Comparison of ENCODE assay signal across 21 cellular contexts in the genomic region with DNA sequence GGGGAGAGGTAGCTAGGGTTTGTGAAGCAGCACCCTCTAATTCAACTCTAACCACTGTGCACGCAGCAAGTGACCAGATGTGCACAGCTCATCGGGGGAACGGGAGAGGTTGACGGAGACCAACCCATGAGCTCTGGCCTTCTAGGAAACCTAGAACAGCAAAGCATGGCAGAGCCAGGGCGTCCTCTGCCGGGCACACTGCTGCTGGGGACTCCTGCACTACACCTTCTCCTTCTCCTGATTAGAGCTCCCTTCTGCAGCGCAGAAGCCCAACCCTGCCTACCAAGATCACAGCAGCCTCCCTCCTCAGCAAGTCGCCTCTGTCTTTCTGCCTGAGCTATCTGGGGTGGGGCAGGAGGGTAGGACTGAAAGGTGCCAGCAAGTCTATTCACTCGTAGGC.
DNase-seq lines count a peak whose midpoint lies in the region; ATAC-seq, FAIRE-seq and TF ChIP-seq lines count a peak whose summit lies in the region.
"Had no signal": no experiment of that assay in that cellular context is flagged by ENCODE, and none has a peak within 500 bp of the region (broad histone marks: within the 10 kb centered on the region; RNA-seq: fewer than 3 reads in every experiment).

No MANE protein-coding gene starts in this region.

- TF ChIP-seq RAD21 in HepG2 (CRISPR knock-in tag; IDR thresholded peaks at IDR 0.05) = no peak

- ATAC-seq in HepG2 (no peak; the same call in 1 of the 3 replicates), right lobe of liver (no peak), Panc1 (peak; percentile 71; the same call in 1 of the 2 replicates)
- ATAC-seq: GM23338 had no signal

- no peak for DNase-seq in HepG2 (ENCODE audit: low spot score)
- no peak for DNase-seq in right lobe of liver
- no peak for DNase-seq in Panc1 (ENCODE audit: low read depth, low spot score)
- DNase-seq in head of caudate nucleus = peak in 36 of 42 donors; percentile 13 to 83 (median 49)
- no peak for DNase-seq in SW 1271 (lab: John Stamatoyannopoulos, UW)
- DNase-seq in NCI-H1048 (lab: John Stamatoyannopoulos, UW) = no peak
- DNase-seq in adrenal gland = no peak
- no peak for DNase-seq in HCEC 1CT
- DNase-seq: DMS53, KG1, NCI-H1092, NCI-H1436 treated with DMSO at 0.1 percent for 48 hours, NCI-H2029 treated with DMSO at 0.1 percent for 48 hours, NCI-H2171, NCI-H526 treated with DMSO at 0.1 percent for 48 hours, OCI-M1 had no signal

- H3K79me2 ChIP-seq in HepG2 (ENCODE audit: insufficient read depth, low read length) = no peaks in the 10 kb centered on the region

- H3K36me3 ChIP-seq in HepG2 (replicated peaks in 1 of 2; ENCODE audit: control insufficient read depth in 1 of 2, insufficient read depth in 2 of 2, low read length in 2 of 2) = no peaks in the 10 kb centered on the region
- H3K36me3 ChIP-seq in right lobe of liver = no peaks in the 10 kb centered on the region
- H3K36me3 ChIP-seq in Panc1 (ENCODE audit: control insufficient read depth, insufficient read depth, low read length) = no peaks in the 10 kb centered on the region
- H3K36me3 ChIP-seq in adrenal gland (replicated peaks in 1 of 2) = no peaks in the 10 kb centered on the region

- no peak overlapping the region for H3K4me2 ChIP-seq in HepG2 (ENCODE audit: low read depth, low read length)
- H3K4me2 ChIP-seq: BLaER1 treated with 17β-estradiol and CSF1 and Interleukin-3, amounts not matched to agents 10 nM and 100 nM; GM23338 had no signal

- TF ChIP-seq EP300 in HepG2 (IDR thresholded peaks at IDR 0.05; ENCODE audit: low read depth in 2 of 2, low read length in 2 of 2) = no peak
- TF ChIP-seq EP300 in HepG2 (CRISPR knock-in tag; IDR thresholded peaks at IDR 0.05; ENCODE audit: borderline replicate concordance) = no peak

- no peak overlapping the region for H3K4me3 ChIP-seq in HepG2 (replicated peaks in 1 of 3; ENCODE audit: insufficient read depth in 1 of 3, low read depth in 2 of 3, low read length in 3 of 3)
- no peak overlapping the region for H3K4me3 ChIP-seq in right lobe of liver
- H3K4me3 ChIP-seq in Panc1 (ENCODE audit: low read depth in 2 of 2, low read length in 2 of 2) = no peak overlapping the region
- H3K4me3 ChIP-seq in adrenal gland = no peak overlapping the region
- H3K4me3 ChIP-seq: BLaER1 treated with 17β-estradiol and CSF1 and Interleukin-3, amounts not matched to agents 10 nM and 100 nM; GM23338 had no signal

- H3K9ac ChIP-seq in HepG2 (ENCODE audit: insufficient read depth, low read depth, low read length) = no peak overlapping the region
- H3K9ac ChIP-seq: BLaER1 treated with 17β-estradiol and CSF1 and Interleukin-3, amounts not matched to agents 10 nM and 100 nM had no signal

- TF ChIP-seq CTCF in HepG2 (CRISPR knock-in tag; IDR thresholded peaks at IDR 0.05) (peak; percentile 21; the same call in 1 of the 2 replicates), right lobe of liver (IDR thresholded peaks at IDR 0.05) (no peak), Panc1 (IDR thresholded peaks at IDR 0.05) (no peak; the same call in 1 of the 2 replicates), adrenal gland (IDR thresholded peaks at IDR 0.05) (no peak)

- H3K27me3 ChIP-seq in HepG2 (ENCODE audit: control insufficient read depth in 1 of 2, insufficient read depth in 2 of 2, low read length in 2 of 2) (no peaks in the 10 kb centered on the region), right lobe of liver (no peaks in the 10 kb centered on the region), Panc1 (ENCODE audit: control insufficient read depth, insufficient read depth, low read length) (no peaks in the 10 kb centered on the region), adrenal gland (no peaks in the 10 kb centered on the region)
- H3K27me3 ChIP-seq: BLaER1 treated with 17β-estradiol and CSF1 and Interleukin-3, amounts not matched to agents 10 nM and 100 nM had no signal

- CTCF ChIA-PET in HepG2 (lab: Yijun Ruan, JAX; ENCODE audit: low intra/inter-chr PET ratio, low total read pairs) (no interaction called here), Panc1 (lab: Charles Lee) (no interaction called here)

- no peak overlapping the region for H3K27ac ChIP-seq in HepG2 (ENCODE audit: extremely low read length, insufficient read depth, low read length)
- H3K27ac ChIP-seq in right lobe of liver = no peak overlapping the region
- no peak overlapping the region for H3K27ac ChIP-seq in Panc1 (ENCODE audit: low read length)
- H3K27ac ChIP-seq in adrenal gland = no peak overlapping the region
- H3K27ac ChIP-seq: BLaER1 treated with 17β-estradiol and CSF1 and Interleukin-3, amounts not matched to agents 10 nM and 100 nM; RWPE1 had no signal

- TF ChIP-seq POLR2A in HepG2 (IDR thresholded peaks at IDR 0.05; ENCODE audit: insufficient read depth in 1 of 2, low read depth in 2 of 2, low read length in 2 of 2) = no peak
- TF ChIP-seq POLR2A in right lobe of liver (IDR thresholded peaks at IDR 0.05) = no peak
- no peak for TF ChIP-seq POLR2A in adrenal gland (IDR thresholded peaks at IDR 0.05)

- H3K4me1 ChIP-seq in HepG2 (ENCODE audit: insufficient read depth, low read length) (no peaks in the 10 kb centered on the region), right lobe of liver (no peaks in the 10 kb centered on the region), Panc1 (ENCODE audit: control insufficient read depth, insufficient read depth, low read length) (no peaks in the 10 kb centered on the region), adrenal gland (replicated peaks in 1 of 2) (no peaks in the 10 kb centered on the region)

- FAIRE-seq in HepG2 (lab: Jason Lieb, UNC) = no peak
- FAIRE-seq: GM12891, GM19239 had no signal

- in situ Hi-C loops in HepG2 (cut with HindIII; ENCODE audit: extremely low pct_ligation_motif_present, low pct_unique_long_range_greater_than_20kb) (no loop called here), Panc1 (cut with HindIII; ENCODE audit: low pct_unique_long_range_greater_than_20kb, low sequenced_read_pairs) (no loop called here)

- BruUV-seq in HepG2 (replicated peaks; lab: Mats Ljungman, UMichigan) (no TSS peak), Panc1 (replicated peaks; lab: Mats Ljungman, UMichigan) (no TSS peak)

- H3K9me3 ChIP-seq in HepG2 (ENCODE audit: low read length) (peaks cover 18% of the 10 kb centered on the region), right lobe of liver (no peaks in the 10 kb centered on the region), Panc1 (ENCODE audit: control insufficient read depth, insufficient read depth, low read depth, low read length) (no peaks in the 10 kb centered on the region), adrenal gland (replicated peaks in 1 of 3) (peaks cover 0 to 5% (median 0%) of the 10 kb centered on the region in 3 donors)

- POLR2A ChIA-PET in HepG2 (lab: Yijun Ruan, JAX) (no interaction called here), Panc1 (lab: Charles Lee) (no interaction called here)

- 0 out of 2 replicates have a peak, but pooled peaks cover 2% of the 10 kb centered on the region for H4K20me1 ChIP-seq in HepG2 (ENCODE audit: insufficient read depth, low read length)

- no peak overlapping the region for H2AFZ ChIP-seq in HepG2 (ENCODE audit: low read length)
- H2AFZ ChIP-seq: GM23338 had no signal

- 40% methylated on average over 1 of the region's 9 CpGs for WGBS in HepG2 (ENCODE audit: low lambda C conversion rate)
- 83% methylated on average over 1 of the region's 9 CpGs for WGBS in right lobe of liver (ENCODE audit: insufficient coverage, low coverage, low lambda C conversion rate, missing lambda C conversion rate)
- WGBS in adrenal gland, 4 donors = 85 to 99% (median 90%) methylated on average over 7 to 9 of the region's 9 CpGs

- intact Hi-C loops in HepG2 (cut with micrococcal nuclease; ENCODE audit: unreplicated experiment) = no loop called here
- intact Hi-C loops in right lobe of liver (cut with DNase I) = no loop called here
- intact Hi-C loops in Panc1 (cut with micrococcal nuclease; ENCODE audit: unreplicated experiment) = no loop called here
- intact Hi-C loops in head of caudate nucleus (cut with DNase I) = no loop called here
- intact Hi-C loops in adrenal gland (cut with DNase I) = no loop called here

TF ChIP-seq in HepG2, 621 proteins besides CTCF, POLR2A, EP300 and RAD21:
- no peak for TF ChIP-seq ZNF773 (CRISPR knock-in tag; IDR thresholded peaks at IDR 0.05; ENCODE audit: borderline replicate concordance)
- TF ChIP-seq KMT2B (CRISPR knock-in tag; IDR thresholded peaks at IDR 0.05) = no peak
- TF ChIP-seq HOXA3 (CRISPR knock-in tag; IDR thresholded peaks at IDR 0.05) = no peak
- TF ChIP-seq ZNF354B (CRISPR knock-in tag; IDR thresholded peaks at IDR 0.05) = no peak
- TF ChIP-seq ADNP (CRISPR knock-in tag; IDR thresholded peaks at IDR 0.05) = no peak
- TF ChIP-seq GABPB1 (CRISPR knock-in tag; IDR thresholded peaks at IDR 0.05) = no peak
- TF ChIP-seq PAF1 (CRISPR knock-in tag; IDR thresholded peaks at IDR 0.05) = no peak
- TF ChIP-seq PRPF4 (IDR thresholded peaks at IDR 0.05; ENCODE audit: low read depth, low read length, poor library complexity, severe bottlenecking) = no peak
- TF ChIP-seq SMAD1 (CRISPR knock-in tag; IDR thresholded peaks at IDR 0.05; ENCODE audit: borderline replicate concordance, low read depth) = no peak
- TF ChIP-seq, protein P1, sequence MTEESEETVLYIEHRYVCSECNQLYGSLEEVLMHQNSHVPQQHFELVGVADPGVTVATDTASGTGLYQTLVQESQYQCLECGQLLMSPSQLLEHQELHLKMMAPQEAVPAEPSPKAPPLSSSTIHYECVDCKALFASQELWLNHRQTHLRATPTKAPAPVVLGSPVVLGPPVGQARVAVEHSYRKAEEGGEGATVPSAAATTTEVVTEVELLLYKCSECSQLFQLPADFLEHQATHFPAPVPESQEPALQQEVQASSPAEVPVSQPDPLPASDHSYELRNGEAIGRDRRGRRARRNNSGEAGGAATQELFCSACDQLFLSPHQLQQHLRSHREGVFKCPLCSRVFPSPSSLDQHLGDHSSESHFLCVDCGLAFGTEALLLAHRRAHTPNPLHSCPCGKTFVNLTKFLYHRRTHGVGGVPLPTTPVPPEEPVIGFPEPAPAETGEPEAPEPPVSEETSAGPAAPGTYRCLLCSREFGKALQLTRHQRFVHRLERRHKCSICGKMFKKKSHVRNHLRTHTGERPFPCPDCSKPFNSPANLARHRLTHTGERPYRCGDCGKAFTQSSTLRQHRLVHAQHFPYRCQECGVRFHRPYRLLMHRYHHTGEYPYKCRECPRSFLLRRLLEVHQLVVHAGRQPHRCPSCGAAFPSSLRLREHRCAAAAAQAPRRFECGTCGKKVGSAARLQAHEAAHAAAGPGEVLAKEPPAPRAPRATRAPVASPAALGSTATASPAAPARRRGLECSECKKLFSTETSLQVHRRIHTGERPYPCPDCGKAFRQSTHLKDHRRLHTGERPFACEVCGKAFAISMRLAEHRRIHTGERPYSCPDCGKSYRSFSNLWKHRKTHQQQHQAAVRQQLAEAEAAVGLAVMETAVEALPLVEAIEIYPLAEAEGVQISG (CRISPR knock-in tag; IDR thresholded peaks at IDR 0.05) = no peak

Comparison
In these comparisons a context has a peak if more than half of its experiments do, and no peak if none do; other contexts are left out.
1. DNase-seq: peak in head of caudate nucleus (36 of 42); none in HepG2 (single experiment), right lobe of liver (0 of 3), Panc1 (single experiment), SW 1271 (0 of 2), NCI-H1048 (single experiment), adrenal gland (0 of 7) and HCEC 1CT (single experiment).